Comparison of ENCODE assay signal across 16 cellular contexts in genomic region chr1:197955486-197956394, GRCh38. TPM values are rescaled to one million over a fixed set of nuclear protein-coding genes. Genes with fewer than 3 reads are reported as not detected.
A peak's percentile ranks its signal among the peaks of the same experiment; 100 is the strongest.
DNase-seq lines count a peak whose midpoint lies in the region; ATAC-seq and TF ChIP-seq lines count a peak whose summit lies in the region.
"Had no signal": no experiment of that assay in that cellular context is flagged by ENCODE, and none has a peak within 500 bp of the region (broad histone marks: within the 10 kb centered on the region; RNA-seq: fewer than 3 reads in every experiment).

No MANE protein-coding gene starts in this region.

- H3K9me3 Mint-ChIP-seq in HFFc6 (no peaks in the 10 kb centered on the region), WTC11 (no peaks in the 10 kb centered on the region)
- H3K9me3 Mint-ChIP-seq: H9 had no signal

- H3K36me3 ChIP-seq in mesenchymal stem cell (ENCODE audit: control insufficient read depth in 1 of 2, insufficient read depth in 2 of 2, low read depth in 1 of 2, low read length in 2 of 2) (no peaks in the 10 kb centered on the region), aorta (ENCODE audit: control insufficient read depth in 1 of 2, insufficient read depth in 2 of 2, low read length in 1 of 2) (no peaks in the 10 kb centered on the region)
- H3K36me3 ChIP-seq: esophagus squamous epithelium had no signal

- intact Hi-C loops in aorta (cut with DNase I), result no loop called here

- H3K27ac ChIP-seq in mesenchymal stem cell (ENCODE audit: low read length, poor library complexity, severe bottlenecking) (peak overlapping the region; percentile 90), aorta (ENCODE audit: low read depth in 1 of 2, low read length in 2 of 2) (no peak overlapping the region)
- H3K27ac ChIP-seq: esophagus squamous epithelium, RWPE1 had no signal

- no peaks in the 10 kb centered on the region for H3K9me3 ChIP-seq in mesenchymal stem cell (ENCODE audit: control insufficient read depth, low read length)
- no peaks in the 10 kb centered on the region for H3K9me3 ChIP-seq in aorta (ENCODE audit: control insufficient read depth, low read length)
- H3K9me3 ChIP-seq: esophagus squamous epithelium had no signal

- no peak overlapping the region for H3K9ac ChIP-seq in mesenchymal stem cell (ENCODE audit: low read length)

- 76% methylated on average over 4 of the region's 4 CpGs for WGBS in mesenchymal stem cell
- 26 to 30% methylated on average over 4 of the region's 4 CpGs for WGBS in aorta, 2 donors

- no peak overlapping the region for H2BK5ac ChIP-seq in mesenchymal stem cell (ENCODE audit: low read depth, low read length, poor library complexity, severe bottlenecking)

- peak overlapping the region; percentile 94 for H2AK5ac ChIP-seq in mesenchymal stem cell (ENCODE audit: low read length, severe bottlenecking)

- no peaks in the 10 kb centered on the region for H3K27me3 ChIP-seq in mesenchymal stem cell (ENCODE audit: control insufficient read depth in 1 of 2, insufficient read depth in 1 of 2, low read length in 2 of 2)
- H3K27me3 ChIP-seq in aorta (ENCODE audit: control insufficient read depth in 1 of 2, insufficient read depth in 2 of 2, low read length in 1 of 2), result no peaks in the 10 kb centered on the region
- H3K27me3 ChIP-seq: esophagus squamous epithelium had no signal

- H3K4me3 ChIP-seq in AG04449 (ENCODE audit: low read depth, low read length) (no peak overlapping the region), mesenchymal stem cell (ENCODE audit: insufficient read depth in 1 of 2, low read depth in 1 of 2, low read length in 2 of 2) (no peak overlapping the region), aorta (ENCODE audit: low read length in 2 of 2) (no peak overlapping the region)
- H3K4me3 ChIP-seq: esophagus squamous epithelium had no signal

- H3K79me1 ChIP-seq in mesenchymal stem cell (replicated peaks; ENCODE audit: low read length, poor library complexity, severe bottlenecking), result no peaks in the 10 kb centered on the region

- no peak overlapping the region for H3K23ac ChIP-seq in mesenchymal stem cell (ENCODE audit: low read length in 2 of 2)

- no peaks in the 10 kb centered on the region for H3K27me3 Mint-ChIP-seq in HFFc6 (ENCODE audit: insufficient read depth)
- H3K27me3 Mint-ChIP-seq in WTC11 (ENCODE audit: low read depth), result no peaks in the 10 kb centered on the region

- peak; percentile 71 for DNase-seq in AG04449 (ENCODE audit: low read depth, low spot score)
- peak; percentile 16 for DNase-seq in HFFc6
- peak; percentile 59 for DNase-seq in dedifferentiated amniotic fluid mesenchymal stem cell (ENCODE audit: extremely low spot score)
- no peak for DNase-seq in mesenchymal stem cell
- DNase-seq in WTC11 (ENCODE audit: low spot score), result no peak
- no peak for DNase-seq in aorta
- DNase-seq: activated gamma-delta T cell treated with Interleukin-2 at 50 U/mL for 16 hours; esophagus squamous epithelium; H9; NCI-H1048; NCI-H510A; stimulated activated CD4-positive, alpha-beta T cell treated with anti-CD3 and anti-CD28 coated beads, Interleukin-4, amount 100 ng/mL, for 1 hour; stimulated activated naive CD4-positive, alpha-beta T cell treated with Interleukin-2 at 50 U/mL for 16 hours had no signal

- H4K8ac ChIP-seq in mesenchymal stem cell (ENCODE audit: low read length), result no peak overlapping the region

- H3K4me1 Mint-ChIP-seq in HFFc6 (ENCODE audit: low read depth) (peaks cover 7% of the 10 kb centered on the region), WTC11 (no peaks in the 10 kb centered on the region; the same call in 1 of the 2 replicates)
- H3K4me1 Mint-ChIP-seq: H9 had no signal

- H3K4me1 ChIP-seq in mesenchymal stem cell (ENCODE audit: control insufficient read depth, insufficient read depth, low read depth, low read length), result peaks cover 3% of the 10 kb centered on the region
- no peaks in the 10 kb centered on the region for H3K4me1 ChIP-seq in aorta (ENCODE audit: control insufficient read depth in 1 of 2, insufficient read depth in 2 of 2, low read length in 2 of 2)
- H3K4me1 ChIP-seq: esophagus squamous epithelium had no signal

- no peaks in the 10 kb centered on the region for H3K36me3 Mint-ChIP-seq in HFFc6 (ENCODE audit: low read depth)
- H3K36me3 Mint-ChIP-seq in WTC11, result no peaks in the 10 kb centered on the region

- H3K14ac ChIP-seq in mesenchymal stem cell (ENCODE audit: low read length in 2 of 2), result no peak overlapping the region

- peak overlapping the region; percentile 33 for H3K4me2 ChIP-seq in mesenchymal stem cell (ENCODE audit: low read length, poor library complexity, severe bottlenecking)

- no peak overlapping the region for H2AFZ ChIP-seq in mesenchymal stem cell (ENCODE audit: low read depth, low read length)

- H4K91ac ChIP-seq in mesenchymal stem cell (ENCODE audit: low read length), result no peak overlapping the region

- no peak overlapping the region for H3K4me3 Mint-ChIP-seq in HFFc6
- H3K4me3 Mint-ChIP-seq in WTC11, result no peak overlapping the region
- H3K4me3 Mint-ChIP-seq: H9 had no signal

- H3K27ac Mint-ChIP-seq in HFFc6, result no peak overlapping the region
- H3K27ac Mint-ChIP-seq in WTC11, result no peak overlapping the region
- H3K27ac Mint-ChIP-seq: H9 had no signal

- H3K18ac ChIP-seq in mesenchymal stem cell (ENCODE audit: low read depth in 1 of 2, low read length in 2 of 2), result no peak overlapping the region

- no peak overlapping the region for H2BK15ac ChIP-seq in mesenchymal stem cell (ENCODE audit: low read depth, poor library complexity, severe bottlenecking)

- no peak overlapping the region for H2BK12ac ChIP-seq in mesenchymal stem cell (ENCODE audit: low read length in 2 of 2)

- TF ChIP-seq CTCF in AG04449 (IDR thresholded peaks at IDR 0.05; ENCODE audit: insufficient read depth, low read length, missing control alignments) (no peak), HFFc6 (IDR thresholded peaks at IDR 0.05) (no peak), WTC11 (IDR thresholded peaks at IDR 0.05) (no peak)

- H2BK120ac ChIP-seq in mesenchymal stem cell (ENCODE audit: low read depth, low read length), result no peak overlapping the region

- POLR2A ChIA-PET in AG04449 (lab: Yijun Ruan, JAX) (interaction anchor here (0.7 kb wide), 1 partner anchor 26 kb away, joined by 3 read pairs; no protein-coding TSS in a partner anchor), WTC11 (lab: Charles Lee) (no interaction called here)

- no peak overlapping the region for H3K4ac ChIP-seq in mesenchymal stem cell (ENCODE audit: low read depth in 1 of 2, low read length in 2 of 2)

- CTCF ChIA-PET in AG04449 (lab: Yijun Ruan, JAX) (no interaction called here), WTC11 (lab: Charles Lee) (no interaction called here)

- ATAC-seq in HG03039 (IDR thresholded peaks at IDR 0.05; ENCODE audit: unreplicated experiment) (no peak), WTC11 (no peak), HG03469 (IDR thresholded peaks at IDR 0.05; ENCODE audit: unreplicated experiment) (no peak), aorta (ENCODE audit: low FRiP score) (no peak)

TF ChIP-seq in WTC11, 78 proteins besides CTCF, POLR2A, EP300 and RAD21:
- TF ChIP-seq ZNF317 (CRISPR knock-in tag; IDR thresholded peaks at IDR 0.05; ENCODE audit: borderline replicate concordance, low read depth), result no peak
- no peak for TF ChIP-seq ZNF121 (CRISPR knock-in tag; IDR thresholded peaks at IDR 0.05)
- TF ChIP-seq RELA (CRISPR knock-in tag; IDR thresholded peaks at IDR 0.05; ENCODE audit: borderline replicate concordance), result no peak
- TF ChIP-seq NR3C1 (CRISPR knock-in tag; conservative IDR thresholded peaks at IDR 0.05; ENCODE audit: low read depth), result no peak
- TF ChIP-seq IRF1 (CRISPR knock-in tag; IDR thresholded peaks at IDR 0.05), result no peak
- no peak for TF ChIP-seq ZNF263 (CRISPR knock-in tag; IDR thresholded peaks at IDR 0.05; ENCODE audit: low read depth)

RNA-seq across cellular contexts. Expression of gene LHX9, which starts 38.6 kb away (rescaled TPM):
- total RNA-seq in HFFc6 (2021; fragmentation: NEBNext Ultra II Directional; extraction: Animal tissue kit (Norgen Biotek cat#: 25700)), result 100 to 1,000 TPM; 126 to 183 (median 174) TPM
- not detected for polyA plus RNA-seq in mesenchymal stem cell (2013, experiment 1 of 2)
- polyA plus RNA-seq in mesenchymal stem cell (2013, experiment 2 of 2), result not detected
- total RNA-seq in WTC11 (2021), result not detected in 3 replicates
- 1 to 10 TPM in 1 of 2 donors, under 1 TPM in 1; 0.68 to 1.2 TPM for total RNA-seq in aorta
- polyA plus RNA-seq in aorta, result under 1 TPM in 1 of 2 donors, not detected in 1; 0.13 TPM
- total RNA-seq: esophagus squamous epithelium, H9 had no signal

RNA-seq across cellular contexts. Expression of gene C1orf53, which starts 53.3 kb away (rescaled TPM):
- 10 to 100 TPM; 18.6 to 21.8 (median 19.9) TPM for total RNA-seq in HFFc6 (2021; fragmentation: NEBNext Ultra II Directional; extraction: Animal tissue kit (Norgen Biotek cat#: 25700))
- 3.6 TPM for polyA plus RNA-seq in mesenchymal stem cell (2013, experiment 1 of 2)
- 5.3 TPM for polyA plus RNA-seq in mesenchymal stem cell (2013, experiment 2 of 2)
- total RNA-seq in WTC11 (2021) (0.33 to 0.89 TPM (median 0.73 TPM) in 3 replicates), aorta (under 1 TPM in 1 of 2 donors, not detected in 1; 0.81 TPM)
- polyA plus RNA-seq in aorta, result 1 to 10 TPM in 1 of 2 donors, not detected in 1; 4.6 TPM

Comparison
In these comparisons a context has a peak if more than half of its experiments do, and no peak if none do; other contexts are left out.
1. DNase-seq: peak in AG04449 (single experiment), HFFc6 (single experiment) and dedifferentiated amniotic fluid mesenchymal stem cell (single experiment); none in mesenchymal stem cell (single experiment), WTC11 (single experiment) and aorta (0 of 2).
2. RNA of gene LHX9, which starts 38.6 kb away (total RNA-seq): 126 to 183 TPM in HFFc6; 0.68 to 1.2 TPM in aorta and not detected in WTC11; every median in the first group is over 10 times any median in the second.
3. RNA of gene C1orf53, which starts 53.3 kb away (total RNA-seq): 18.6 to 21.8 TPM in HFFc6; 0.81 TPM in aorta and 0.33 to 0.89 TPM in WTC11; every median in the first group is over 10 times any median in the second.